ENCODE assay signal across 1 cellular context in the genomic region with DNA sequence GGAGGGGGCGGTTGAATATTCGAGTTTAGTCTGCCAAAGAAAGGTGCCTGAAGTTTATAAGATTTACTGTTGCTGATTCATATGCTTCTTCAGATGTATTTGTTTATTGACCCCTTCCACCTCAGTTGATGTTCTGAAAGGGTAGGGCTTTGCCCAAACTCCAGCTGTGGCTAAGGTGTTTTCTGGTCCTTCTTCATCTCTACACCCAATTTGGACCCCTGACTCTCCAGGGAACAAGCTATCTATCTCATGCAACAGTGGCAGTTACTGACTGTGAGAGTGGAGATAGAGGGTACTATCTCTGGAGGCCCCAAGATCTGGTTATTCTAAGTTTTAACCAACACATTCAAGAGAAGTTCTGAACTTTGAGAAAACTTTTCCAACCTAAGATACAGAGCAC.
TF ChIP-seq lines count a peak whose summit lies in the region.

No MANE protein-coding gene starts in this region.

TF ChIP-seq in K562, 482 proteins besides CTCF, POLR2A, EP300 and RAD21 (continued from another document and continues in another):
- TF ChIP-seq, protein P1, sequence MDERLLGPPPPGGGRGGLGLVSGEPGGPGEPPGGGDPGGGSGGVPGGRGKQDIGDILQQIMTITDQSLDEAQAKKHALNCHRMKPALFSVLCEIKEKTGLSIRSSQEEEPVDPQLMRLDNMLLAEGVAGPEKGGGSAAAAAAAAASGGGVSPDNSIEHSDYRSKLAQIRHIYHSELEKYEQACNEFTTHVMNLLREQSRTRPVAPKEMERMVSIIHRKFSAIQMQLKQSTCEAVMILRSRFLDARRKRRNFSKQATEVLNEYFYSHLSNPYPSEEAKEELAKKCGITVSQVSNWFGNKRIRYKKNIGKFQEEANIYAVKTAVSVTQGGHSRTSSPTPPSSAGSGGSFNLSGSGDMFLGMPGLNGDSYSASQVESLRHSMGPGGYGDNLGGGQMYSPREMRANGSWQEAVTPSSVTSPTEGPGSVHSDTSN (CRISPR knock-in tag; IDR thresholded peaks at IDR 0.05; ENCODE audit: low read depth), result no peak
- TF ChIP-seq, protein P1 (tag; conservative IDR thresholded peaks at IDR 0.05; ENCODE audit: low read depth), result no peak
- TF ChIP-seq PML (IDR thresholded peaks at IDR 0.05; ENCODE audit: low read length), result peak; percentile 78
- no peak for TF ChIP-seq ZNF274 (IDR thresholded peaks at IDR 0.05; ENCODE audit: borderline replicate concordance, low read depth, low read length)
- no peak for TF ChIP-seq FUS (optimal IDR thresholded peaks at IDR 0.05; ENCODE audit: low read depth, low read length)
- TF ChIP-seq LCOR (CRISPR knock-in tag; IDR thresholded peaks at IDR 0.05), result 0 out of 2 replicates have a peak, but pooled peaks have one; percentile 44
- no peak for TF ChIP-seq ETV5 (CRISPR knock-in tag; IDR thresholded peaks at IDR 0.05; ENCODE audit: low read depth)
- no peak for TF ChIP-seq ZFP36 (IDR thresholded peaks at IDR 0.05; ENCODE audit: low read depth, low read length, partially characterized antibody)
- TF ChIP-seq, protein P2, sequence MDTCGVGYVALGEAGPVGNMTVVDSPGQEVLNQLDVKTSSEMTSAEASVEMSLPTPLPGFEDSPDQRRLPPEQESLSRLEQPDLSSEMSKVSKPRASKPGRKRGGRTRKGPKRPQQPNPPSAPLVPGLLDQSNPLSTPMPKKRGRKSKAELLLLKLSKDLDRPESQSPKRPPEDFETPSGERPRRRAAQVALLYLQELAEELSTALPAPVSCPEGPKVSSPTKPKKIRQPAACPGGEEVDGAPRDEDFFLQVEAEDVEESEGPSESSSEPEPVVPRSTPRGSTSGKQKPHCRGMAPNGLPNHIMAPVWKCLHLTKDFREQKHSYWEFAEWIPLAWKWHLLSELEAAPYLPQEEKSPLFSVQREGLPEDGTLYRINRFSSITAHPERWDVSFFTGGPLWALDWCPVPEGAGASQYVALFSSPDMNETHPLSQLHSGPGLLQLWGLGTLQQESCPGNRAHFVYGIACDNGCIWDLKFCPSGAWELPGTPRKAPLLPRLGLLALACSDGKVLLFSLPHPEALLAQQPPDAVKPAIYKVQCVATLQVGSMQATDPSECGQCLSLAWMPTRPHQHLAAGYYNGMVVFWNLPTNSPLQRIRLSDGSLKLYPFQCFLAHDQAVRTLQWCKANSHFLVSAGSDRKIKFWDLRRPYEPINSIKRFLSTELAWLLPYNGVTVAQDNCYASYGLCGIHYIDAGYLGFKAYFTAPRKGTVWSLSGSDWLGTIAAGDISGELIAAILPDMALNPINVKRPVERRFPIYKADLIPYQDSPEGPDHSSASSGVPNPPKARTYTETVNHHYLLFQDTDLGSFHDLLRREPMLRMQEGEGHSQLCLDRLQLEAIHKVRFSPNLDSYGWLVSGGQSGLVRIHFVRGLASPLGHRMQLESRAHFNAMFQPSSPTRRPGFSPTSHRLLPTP (IDR thresholded peaks at IDR 0.05; ENCODE audit: borderline replicate concordance, extremely low read depth, insufficient read length), result no peak
- TF ChIP-seq BRD9 (IDR thresholded peaks at IDR 0.05; ENCODE audit: low read depth, partially characterized antibody), result no peak
- TF ChIP-seq PRMT5 (CRISPR knock-in tag; IDR thresholded peaks at IDR 0.05), result no peak
- peak; percentile 68 for TF ChIP-seq NFRKB (IDR thresholded peaks at IDR 0.05; ENCODE audit: low read depth)
- TF ChIP-seq HMG20A (CRISPR knock-in tag; conservative IDR thresholded peaks at IDR 0.05), result no peak
- TF ChIP-seq NR1H2 (CRISPR knock-in tag; IDR thresholded peaks at IDR 0.05), result no peak
- no peak for TF ChIP-seq ZNF280A (IDR thresholded peaks at IDR 0.05; ENCODE audit: low read depth, partially characterized antibody)
- no peak for TF ChIP-seq CBX1 (IDR thresholded peaks at IDR 0.05; ENCODE audit: low read depth)
- peak; percentile 62 to 75; a peak in 3 of 4 replicates for TF ChIP-seq TRIM24 (IDR thresholded peaks at IDR 0.05)
- TF ChIP-seq CBX2 (IDR thresholded peaks at IDR 0.05; ENCODE audit: insufficient read depth, low read length, poor library complexity, severe bottlenecking), result no peak
- no peak for TF ChIP-seq ZC3H11A (IDR thresholded peaks at IDR 0.05; ENCODE audit: low read depth, low read length)
- TF ChIP-seq POLR2B (IDR thresholded peaks at IDR 0.05; ENCODE audit: low read depth, partially characterized antibody), result no peak
- TF ChIP-seq ZNF146 (CRISPR knock-in tag; IDR thresholded peaks at IDR 0.05; ENCODE audit: unreplicated experiment), result no peak
- TF ChIP-seq HIVEP1 (CRISPR knock-in tag; IDR thresholded peaks at IDR 0.05), result no peak
- no peak for TF ChIP-seq TCF7L2 (IDR thresholded peaks at IDR 0.05; ENCODE audit: low read depth, low read length)
- TF ChIP-seq EP400 (IDR thresholded peaks at IDR 0.05), result no peak; the same call in 1 of the 2 replicates
- TF ChIP-seq KDM2B (CRISPR knock-in tag; IDR thresholded peaks at IDR 0.05), result no peak
- no peak for TF ChIP-seq ZBTB26 (CRISPR knock-in tag; IDR thresholded peaks at IDR 0.05)
- TF ChIP-seq ZNF778 (CRISPR knock-in tag; IDR thresholded peaks at IDR 0.05), result no peak
- TF ChIP-seq ZNF324 (CRISPR knock-in tag; IDR thresholded peaks at IDR 0.05), result no peak
- TF ChIP-seq, protein P3, sequence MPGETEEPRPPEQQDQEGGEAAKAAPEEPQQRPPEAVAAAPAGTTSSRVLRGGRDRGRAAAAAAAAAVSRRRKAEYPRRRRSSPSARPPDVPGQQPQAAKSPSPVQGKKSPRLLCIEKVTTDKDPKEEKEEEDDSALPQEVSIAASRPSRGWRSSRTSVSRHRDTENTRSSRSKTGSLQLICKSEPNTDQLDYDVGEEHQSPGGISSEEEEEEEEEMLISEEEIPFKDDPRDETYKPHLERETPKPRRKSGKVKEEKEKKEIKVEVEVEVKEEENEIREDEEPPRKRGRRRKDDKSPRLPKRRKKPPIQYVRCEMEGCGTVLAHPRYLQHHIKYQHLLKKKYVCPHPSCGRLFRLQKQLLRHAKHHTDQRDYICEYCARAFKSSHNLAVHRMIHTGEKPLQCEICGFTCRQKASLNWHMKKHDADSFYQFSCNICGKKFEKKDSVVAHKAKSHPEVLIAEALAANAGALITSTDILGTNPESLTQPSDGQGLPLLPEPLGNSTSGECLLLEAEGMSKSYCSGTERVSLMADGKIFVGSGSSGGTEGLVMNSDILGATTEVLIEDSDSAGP (CRISPR knock-in tag; IDR thresholded peaks at IDR 0.05), result no peak
- 0 out of 2 replicates have a peak, but pooled peaks have one; percentile 53 for TF ChIP-seq KLF16 (IDR thresholded peaks at IDR 0.05)
- TF ChIP-seq SIRT6 (IDR thresholded peaks at IDR 0.05; ENCODE audit: low read depth, low read length), result no peak
- TF ChIP-seq CBX3 (IDR thresholded peaks at IDR 0.05; ENCODE audit: borderline replicate concordance in 1 of 2, low read length in 2 of 2), result peak in 1 of 2 experiments; percentile 47; a peak in 1 of 3 replicates
- TF ChIP-seq CHD1 (IDR thresholded peaks at IDR 0.05; ENCODE audit: low read length), result no peak
- TF ChIP-seq, protein P4, sequence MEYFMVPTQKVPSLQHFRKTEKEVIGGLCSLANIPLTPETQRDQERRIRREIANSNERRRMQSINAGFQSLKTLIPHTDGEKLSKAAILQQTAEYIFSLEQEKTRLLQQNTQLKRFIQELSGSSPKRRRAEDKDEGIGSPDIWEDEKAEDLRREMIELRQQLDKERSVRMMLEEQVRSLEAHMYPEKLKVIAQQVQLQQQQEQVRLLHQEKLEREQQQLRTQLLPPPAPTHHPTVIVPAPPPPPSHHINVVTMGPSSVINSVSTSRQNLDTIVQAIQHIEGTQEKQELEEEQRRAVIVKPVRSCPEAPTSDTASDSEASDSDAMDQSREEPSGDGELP (CRISPR knock-in tag; IDR thresholded peaks at IDR 0.05; ENCODE audit: borderline replicate concordance), result no peak
- TF ChIP-seq HCFC1 (IDR thresholded peaks at IDR 0.05; ENCODE audit: low read depth, low read length), result no peak
- no peak for TF ChIP-seq SMARCA5 (IDR thresholded peaks at IDR 0.05)
- TF ChIP-seq, protein P5, sequence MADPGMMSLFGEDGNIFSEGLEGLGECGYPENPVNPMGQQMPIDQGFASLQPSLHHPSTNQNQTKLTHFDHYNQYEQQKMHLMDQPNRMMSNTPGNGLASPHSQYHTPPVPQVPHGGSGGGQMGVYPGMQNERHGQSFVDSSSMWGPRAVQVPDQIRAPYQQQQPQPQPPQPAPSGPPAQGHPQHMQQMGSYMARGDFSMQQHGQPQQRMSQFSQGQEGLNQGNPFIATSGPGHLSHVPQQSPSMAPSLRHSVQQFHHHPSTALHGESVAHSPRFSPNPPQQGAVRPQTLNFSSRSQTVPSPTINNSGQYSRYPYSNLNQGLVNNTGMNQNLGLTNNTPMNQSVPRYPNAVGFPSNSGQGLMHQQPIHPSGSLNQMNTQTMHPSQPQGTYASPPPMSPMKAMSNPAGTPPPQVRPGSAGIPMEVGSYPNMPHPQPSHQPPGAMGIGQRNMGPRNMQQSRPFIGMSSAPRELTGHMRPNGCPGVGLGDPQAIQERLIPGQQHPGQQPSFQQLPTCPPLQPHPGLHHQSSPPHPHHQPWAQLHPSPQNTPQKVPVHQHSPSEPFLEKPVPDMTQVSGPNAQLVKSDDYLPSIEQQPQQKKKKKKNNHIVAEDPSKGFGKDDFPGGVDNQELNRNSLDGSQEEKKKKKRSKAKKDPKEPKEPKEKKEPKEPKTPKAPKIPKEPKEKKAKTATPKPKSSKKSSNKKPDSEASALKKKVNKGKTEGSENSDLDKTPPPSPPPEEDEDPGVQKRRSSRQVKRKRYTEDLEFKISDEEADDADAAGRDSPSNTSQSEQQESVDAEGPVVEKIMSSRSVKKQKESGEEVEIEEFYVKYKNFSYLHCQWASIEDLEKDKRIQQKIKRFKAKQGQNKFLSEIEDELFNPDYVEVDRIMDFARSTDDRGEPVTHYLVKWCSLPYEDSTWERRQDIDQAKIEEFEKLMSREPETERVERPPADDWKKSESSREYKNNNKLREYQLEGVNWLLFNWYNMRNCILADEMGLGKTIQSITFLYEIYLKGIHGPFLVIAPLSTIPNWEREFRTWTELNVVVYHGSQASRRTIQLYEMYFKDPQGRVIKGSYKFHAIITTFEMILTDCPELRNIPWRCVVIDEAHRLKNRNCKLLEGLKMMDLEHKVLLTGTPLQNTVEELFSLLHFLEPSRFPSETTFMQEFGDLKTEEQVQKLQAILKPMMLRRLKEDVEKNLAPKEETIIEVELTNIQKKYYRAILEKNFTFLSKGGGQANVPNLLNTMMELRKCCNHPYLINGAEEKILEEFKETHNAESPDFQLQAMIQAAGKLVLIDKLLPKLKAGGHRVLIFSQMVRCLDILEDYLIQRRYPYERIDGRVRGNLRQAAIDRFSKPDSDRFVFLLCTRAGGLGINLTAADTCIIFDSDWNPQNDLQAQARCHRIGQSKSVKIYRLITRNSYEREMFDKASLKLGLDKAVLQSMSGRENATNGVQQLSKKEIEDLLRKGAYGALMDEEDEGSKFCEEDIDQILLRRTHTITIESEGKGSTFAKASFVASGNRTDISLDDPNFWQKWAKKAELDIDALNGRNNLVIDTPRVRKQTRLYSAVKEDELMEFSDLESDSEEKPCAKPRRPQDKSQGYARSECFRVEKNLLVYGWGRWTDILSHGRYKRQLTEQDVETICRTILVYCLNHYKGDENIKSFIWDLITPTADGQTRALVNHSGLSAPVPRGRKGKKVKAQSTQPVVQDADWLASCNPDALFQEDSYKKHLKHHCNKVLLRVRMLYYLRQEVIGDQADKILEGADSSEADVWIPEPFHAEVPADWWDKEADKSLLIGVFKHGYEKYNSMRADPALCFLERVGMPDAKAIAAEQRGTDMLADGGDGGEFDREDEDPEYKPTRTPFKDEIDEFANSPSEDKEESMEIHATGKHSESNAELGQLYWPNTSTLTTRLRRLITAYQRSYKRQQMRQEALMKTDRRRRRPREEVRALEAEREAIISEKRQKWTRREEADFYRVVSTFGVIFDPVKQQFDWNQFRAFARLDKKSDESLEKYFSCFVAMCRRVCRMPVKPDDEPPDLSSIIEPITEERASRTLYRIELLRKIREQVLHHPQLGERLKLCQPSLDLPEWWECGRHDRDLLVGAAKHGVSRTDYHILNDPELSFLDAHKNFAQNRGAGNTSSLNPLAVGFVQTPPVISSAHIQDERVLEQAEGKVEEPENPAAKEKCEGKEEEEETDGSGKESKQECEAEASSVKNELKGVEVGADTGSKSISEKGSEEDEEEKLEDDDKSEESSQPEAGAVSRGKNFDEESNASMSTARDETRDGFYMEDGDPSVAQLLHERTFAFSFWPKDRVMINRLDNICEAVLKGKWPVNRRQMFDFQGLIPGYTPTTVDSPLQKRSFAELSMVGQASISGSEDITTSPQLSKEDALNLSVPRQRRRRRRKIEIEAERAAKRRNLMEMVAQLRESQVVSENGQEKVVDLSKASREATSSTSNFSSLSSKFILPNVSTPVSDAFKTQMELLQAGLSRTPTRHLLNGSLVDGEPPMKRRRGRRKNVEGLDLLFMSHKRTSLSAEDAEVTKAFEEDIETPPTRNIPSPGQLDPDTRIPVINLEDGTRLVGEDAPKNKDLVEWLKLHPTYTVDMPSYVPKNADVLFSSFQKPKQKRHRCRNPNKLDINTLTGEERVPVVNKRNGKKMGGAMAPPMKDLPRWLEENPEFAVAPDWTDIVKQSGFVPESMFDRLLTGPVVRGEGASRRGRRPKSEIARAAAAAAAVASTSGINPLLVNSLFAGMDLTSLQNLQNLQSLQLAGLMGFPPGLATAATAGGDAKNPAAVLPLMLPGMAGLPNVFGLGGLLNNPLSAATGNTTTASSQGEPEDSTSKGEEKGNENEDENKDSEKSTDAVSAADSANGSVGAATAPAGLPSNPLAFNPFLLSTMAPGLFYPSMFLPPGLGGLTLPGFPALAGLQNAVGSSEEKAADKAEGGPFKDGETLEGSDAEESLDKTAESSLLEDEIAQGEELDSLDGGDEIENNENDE (IDR thresholded peaks at IDR 0.05; ENCODE audit: low read depth, low read length), result no peak
